8 cellular contexts compared by ENCODE assay signal in the genomic region with DNA sequence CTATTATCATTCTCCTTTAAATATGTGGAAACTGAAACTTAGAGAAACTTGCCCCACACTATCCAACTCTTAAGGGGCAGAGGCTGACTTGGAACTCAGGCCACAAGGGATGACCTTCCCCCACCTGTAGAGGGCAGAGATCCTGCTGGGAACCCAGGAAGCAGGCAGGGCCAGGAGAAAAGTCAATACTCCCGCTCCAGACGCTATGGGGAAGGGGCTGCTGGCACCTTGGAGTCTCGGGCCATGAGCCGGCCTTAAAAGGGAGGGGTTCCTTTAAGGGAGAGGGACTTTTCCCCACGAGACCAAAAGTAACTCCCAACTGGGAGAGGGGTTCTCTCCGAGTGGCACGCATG. TPM values are rescaled to one million over a fixed set of nuclear protein-coding genes. Genes with fewer than 3 reads are reported as not detected.
DNase-seq lines count a peak whose midpoint lies in the region; ATAC-seq and TF ChIP-seq lines count a peak whose summit lies in the region.

No MANE protein-coding gene starts in this region.

- ATAC-seq in HG02759 (IDR thresholded peaks at IDR 0.05; ENCODE audit: unreplicated experiment): peak; percentile 5
- peak; percentile 58 to 72 for ATAC-seq in lower lobe of right lung

- H3K27ac Mint-ChIP-seq in Calu3 (ENCODE audit: unreplicated experiment) (peak overlapping the region; percentile 91), type B pancreatic cell (peak overlapping the region; percentile 63)

- H3K27ac ChIP-seq in lower lobe of right lung: peak overlapping the region; percentile 56

- peaks cover 14% of the 10 kb centered on the region for H3K4me1 ChIP-seq in lower lobe of right lung

- no peaks in the 10 kb centered on the region for H3K36me3 ChIP-seq in lower lobe of right lung

- H3K4me3 ChIP-seq in astrocyte of the spinal cord (ENCODE audit: low read depth, low read length) (peak overlapping the region; percentile 38), lower lobe of right lung (peak overlapping the region; percentile 77)

- peaks cover 23% of the 10 kb centered on the region for H3K36me3 Mint-ChIP-seq in Calu3 (ENCODE audit: insufficient read depth, unreplicated experiment)
- no peaks in the 10 kb centered on the region for H3K36me3 Mint-ChIP-seq in type B pancreatic cell

- intact Hi-C loops in Calu3 (cut with micrococcal nuclease; ENCODE audit: unreplicated experiment) (no loop called here), lower lobe of right lung (cut with DNase I) (no loop called here)

- H3K4me3 Mint-ChIP-seq in Calu3 (ENCODE audit: low read depth, unreplicated experiment) (peak overlapping the region; percentile 100), type B pancreatic cell (peak overlapping the region; percentile 96)

- H3K9me3 ChIP-seq in lower lobe of right lung: no peaks in the 10 kb centered on the region

- H3K27me3 Mint-ChIP-seq in Calu3 (ENCODE audit: unreplicated experiment) (no peaks in the 10 kb centered on the region), type B pancreatic cell (peaks cover 26% of the 10 kb centered on the region)

- in situ Hi-C loops in astrocyte of the spinal cord (cut with HindIII; ENCODE audit: low sequenced_read_pairs): no loop called here

- no peaks in the 10 kb centered on the region for H3K27me3 ChIP-seq in lower lobe of right lung (ENCODE audit: low read depth)

- no TSS peak for BruUV-seq in Calu3 (replicated peaks; lab: Mats Ljungman, UMichigan)

- CTCF ChIA-PET in Calu3 (lab: Charles Lee): no interaction called here

- DNase-seq in Calu3: peak; percentile 38
- no peak for DNase-seq in astrocyte of the spinal cord (ENCODE audit: low read depth, low spot score)
- no peak for DNase-seq in lower lobe of right lung
- no peak for DNase-seq in type B pancreatic cell (ENCODE audit: extremely low spot score, unreplicated experiment)
- no peak for DNase-seq in HT-29 (ENCODE audit: low spot score)
- no peak for DNase-seq in AG08395 (ENCODE audit: low spot score)
- no peak for DNase-seq in GM19238 (ENCODE audit: insufficient read length, low spot score)

- TF ChIP-seq CTCF in Calu3 (IDR thresholded peaks at IDR 0.05; ENCODE audit: unreplicated experiment): no peak
- no peak for TF ChIP-seq CTCF in astrocyte of the spinal cord (IDR thresholded peaks at IDR 0.05; ENCODE audit: low read depth, low read length)
- TF ChIP-seq CTCF in lower lobe of right lung (IDR thresholded peaks at IDR 0.05): peak; percentile 27
- peak; percentile 52 for TF ChIP-seq CTCF in type B pancreatic cell (conservative IDR thresholded peaks at IDR 0.05)

- H3K4me1 Mint-ChIP-seq in Calu3 (ENCODE audit: low read depth, unreplicated experiment) (peaks cover 22% of the 10 kb centered on the region), type B pancreatic cell (ENCODE audit: unreplicated experiment) (peaks cover 14% of the 10 kb centered on the region)

- H3K9me3 Mint-ChIP-seq in Calu3 (ENCODE audit: low read depth, unreplicated experiment): peaks cover under 1% of the 10 kb centered on the region
- H3K9me3 Mint-ChIP-seq in type B pancreatic cell: no peaks in the 10 kb centered on the region

RNA-seq across cellular contexts. Expression of gene ANO5, which starts 0.6 kb away (rescaled TPM):
- total RNA-seq in Calu3 (2022): 4.3 and 6.0 TPM in 2 replicates
- 4.8 TPM for total RNA-seq in lower lobe of right lung
- total RNA-seq in type B pancreatic cell (ENCODE audit: low replicate concordance): 4.1 and 4.3 TPM in 2 replicates
- total RNA-seq in HT-29 (2014; rRNA removed; shearing (Covaris generic)): not detected in 2 replicates

Comparison
In these comparisons a context has a peak if more than half of its experiments do, and no peak if none do; other contexts are left out.
1. CTCF ChIP-seq: peak in lower lobe of right lung (single experiment) and type B pancreatic cell (single experiment); none in Calu3 (single experiment) and astrocyte of the spinal cord (single experiment).